17 cellular contexts compared by ENCODE assay signal in the genomic region with DNA sequence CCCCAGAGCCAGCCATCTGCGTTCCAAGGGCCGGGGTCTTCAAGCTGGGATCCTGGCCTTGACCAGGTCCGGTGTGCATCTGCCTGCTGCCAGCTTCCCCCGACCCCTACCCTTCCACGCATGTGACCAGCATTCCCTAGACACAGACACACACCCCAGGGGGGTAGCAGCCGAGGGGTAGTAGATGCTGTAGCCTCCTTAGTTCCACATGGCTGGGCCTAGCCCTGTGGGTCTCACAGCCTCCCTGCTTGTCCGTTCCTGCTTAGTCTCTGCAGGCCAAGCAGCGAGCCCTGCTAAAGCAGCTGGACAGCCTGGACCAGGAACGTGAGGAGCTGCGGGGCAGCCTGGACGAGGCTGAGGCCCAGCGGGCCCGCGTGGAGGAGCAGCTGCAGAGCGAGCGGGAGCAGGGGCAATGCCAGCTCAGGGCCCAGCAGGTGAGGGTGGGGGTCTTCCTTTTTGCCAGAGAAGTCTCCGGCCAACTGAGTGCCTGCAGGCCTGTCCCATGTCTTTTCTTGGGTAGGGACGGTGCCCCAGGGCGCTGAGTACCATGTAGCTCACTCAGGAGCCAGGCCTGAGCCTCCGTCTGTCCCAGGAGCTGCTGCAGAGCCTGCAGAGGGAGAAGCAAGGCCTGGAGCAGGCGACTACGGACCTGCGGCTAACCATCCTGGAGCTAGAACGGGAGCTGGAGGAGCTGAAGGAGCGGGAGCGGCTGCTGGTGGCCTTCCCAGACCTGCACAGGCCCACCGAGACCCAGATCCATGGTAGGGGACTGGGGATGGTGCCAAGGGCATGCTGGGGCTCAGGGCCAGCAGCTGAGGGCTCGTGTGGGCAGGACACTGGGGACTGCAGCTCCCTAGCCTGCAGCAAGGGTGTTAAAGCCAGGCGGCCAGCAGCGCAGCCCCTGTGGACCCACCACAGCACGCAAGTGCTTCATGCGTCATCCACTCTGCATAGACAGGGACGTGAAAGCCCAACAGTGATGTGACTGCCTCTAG. TPM values are rescaled to one million over a fixed set of nuclear protein-coding genes. Genes with fewer than 3 reads are reported as not detected.
DNase-seq lines count a peak whose midpoint lies in the region; ATAC-seq and TF ChIP-seq lines count a peak whose summit lies in the region.
"Had no signal": no experiment of that assay in that cellular context is flagged by ENCODE, and none has a peak within 500 bp of the region (broad histone marks: within the 10 kb centered on the region; RNA-seq: fewer than 3 reads in every experiment).

No MANE protein-coding gene starts in this region.

- ATAC-seq in GM18520 (IDR thresholded peaks at IDR 0.05; ENCODE audit: unreplicated experiment): no peak

- H3K27ac ChIP-seq in WERI-Rb-1: peak overlapping the region; percentile 52
- H3K27ac ChIP-seq: GM23248, SK-N-MC had no signal

- H3K36me3 ChIP-seq in H7 (replicated peaks; ENCODE audit: control insufficient read depth, insufficient read depth, low read length) (peaks cover 8% of the 10 kb centered on the region), WERI-Rb-1 (peaks cover 8% of the 10 kb centered on the region)

- H3K4me3 ChIP-seq in H7 (ENCODE audit: insufficient read depth, low read depth, low read length) (no peak overlapping the region), WERI-Rb-1 (ENCODE audit: low read depth, low read length) (no peak overlapping the region)
- H3K4me3 ChIP-seq: GM23248, SK-N-MC had no signal

- no peak for TF ChIP-seq CTCF in WERI-Rb-1 (IDR thresholded peaks at IDR 0.05; ENCODE audit: low read depth, low read length)

- H3K9me3 ChIP-seq in WERI-Rb-1 (ENCODE audit: severe bottlenecking): no peaks in the 10 kb centered on the region

- DNase-seq in H7: peak; percentile 67
- DNase-seq in WERI-Rb-1: peak; percentile 61
- peak; percentile 51 for DNase-seq in islet precursor cell
- peak; percentile 65 for DNase-seq in retina
- DNase-seq in stimulated activated CD4-positive, alpha-beta T cell treated with anti-CD3 and anti-CD28 coated beads, Interleukin-4, amount 100 ng/mL, for 1 hour: no peak
- DNase-seq in effector CD8-positive, alpha-beta T cell (lab: John Stamatoyannopoulos, UW): no peak
- DNase-seq: CD4-positive, alpha-beta memory T cell; DMS79 treated with DMSO at 0.1 percent for 48 hours; GDM1; GM23248; Karpas-422; MM.1S; NCI-H2029; NCI-H2171 treated with DMSO at 0.1 percent for 48 hours; NCI-H510A treated with DMSO at 0.1 percent for 48 hours had no signal

- H3K27me3 ChIP-seq in H7 (ENCODE audit: control insufficient read depth, insufficient read depth, low read length) (no peaks in the 10 kb centered on the region), WERI-Rb-1 (ENCODE audit: insufficient read depth, low read depth, severe bottlenecking) (no peaks in the 10 kb centered on the region)

RNA-seq across cellular contexts. Expression of a gene that starts 13.6 kb away (rescaled TPM):
- total RNA-seq in H7 (2014; rRNA removed; shearing (Covaris generic)): 24.7 and 26.6 TPM in 2 replicates

RNA-seq across cellular contexts. Expression of a gene that starts 16.8 kb away (rescaled TPM):
- total RNA-seq in H7 (2014; rRNA removed; shearing (Covaris generic)): 4.7 and 6.1 TPM in 2 replicates

RNA-seq across cellular contexts. Expression of a gene that starts 16.9 kb away (rescaled TPM):
- 70.1 and 97.1 TPM in 2 replicates for total RNA-seq in H7 (2014; rRNA removed; shearing (Covaris generic))

RNA-seq across cellular contexts. Expression of a gene that starts 23.2 kb away (rescaled TPM):
- total RNA-seq in H7 (2014; rRNA removed; shearing (Covaris generic)): 1.7 and 4.2 TPM in 2 replicates

RNA-seq across cellular contexts. Expression of a gene that starts 46.9 kb away (rescaled TPM):
- 12.0 and 12.6 TPM in 2 replicates for total RNA-seq in H7 (2014; rRNA removed; shearing (Covaris generic))

Comparison
In these comparisons a context has a peak if more than half of its experiments do, and no peak if none do; other contexts are left out.
1. DNase-seq: peak in H7 (single experiment), WERI-Rb-1 (single experiment), islet precursor cell (single experiment) and retina (single experiment); none in stimulated activated CD4-positive, alpha-beta T cell treated with anti-CD3 and anti-CD28 coated beads, Interleukin-4, amount 100 ng/mL, for 1 hour (single experiment) and effector CD8-positive, alpha-beta T cell (single experiment).